Comparison of ENCODE assay signal across 17 cellular contexts in the genomic region with DNA sequence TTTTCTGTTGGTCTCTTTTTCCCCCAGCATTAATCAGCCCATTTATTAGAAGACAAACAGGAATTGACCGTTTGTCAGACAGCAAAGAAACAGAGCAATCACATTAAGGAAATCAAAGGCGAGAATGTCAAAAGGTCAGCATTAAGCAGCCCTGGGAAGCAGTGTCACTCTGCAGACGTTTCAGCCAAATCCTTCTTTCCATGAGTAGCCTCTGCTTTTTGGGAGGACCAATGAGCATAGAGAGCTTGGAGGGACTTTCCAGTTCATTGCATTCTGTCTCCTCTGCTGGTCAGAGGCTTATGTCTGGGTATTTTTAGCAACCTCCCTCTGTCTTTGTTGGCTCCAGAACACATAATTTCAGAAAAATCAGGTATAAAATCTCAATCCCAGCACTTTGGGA.
DNase-seq lines count a peak whose midpoint lies in the region; ATAC-seq and TF ChIP-seq lines count a peak whose summit lies in the region.
"Had no signal": no experiment of that assay in that cellular context is flagged by ENCODE, and none has a peak within 500 bp of the region (broad histone marks: within the 10 kb centered on the region; RNA-seq: fewer than 3 reads in every experiment).

No MANE protein-coding gene starts in this region.

- H3K4me1 ChIP-seq in mesenchymal stem cell (ENCODE audit: control insufficient read depth, insufficient read depth, low read depth, low read length) (no peaks in the 10 kb centered on the region), thoracic aorta (ENCODE audit: control insufficient read depth in 1 of 2, low read depth in 2 of 2) (peaks cover 38 to 66% of the 10 kb centered on the region in 2 donors)

- no peak overlapping the region for H2BK5ac ChIP-seq in mesenchymal stem cell (ENCODE audit: low read depth, low read length, poor library complexity, severe bottlenecking)

- no peak overlapping the region for H4K8ac ChIP-seq in mesenchymal stem cell (ENCODE audit: low read length)

- CTCF ChIA-PET in activated CD8-positive, alpha-beta T cell treated with anti-CD3 and anti-CD28 coated beads, Interleukin-2, amount 10 ng/mL, durations not matched to agents 7 days and 5 days (lab: Charles Lee): no interaction called here

- POLR2A ChIA-PET in activated CD8-positive, alpha-beta T cell treated with anti-CD3 and anti-CD28 coated beads, Interleukin-2, amount 10 ng/mL, durations not matched to agents 7 days and 5 days (lab: Charles Lee): no interaction called here

- H4K91ac ChIP-seq in mesenchymal stem cell (ENCODE audit: low read length): no peak overlapping the region

- H3K4me3 Mint-ChIP-seq in activated CD8-positive, alpha-beta T cell treated with anti-CD3 and anti-CD28 coated beads, Interleukin-2, amount 10 ng/mL, durations not matched to agents 7 days and 5 days: no peak overlapping the region
- H3K4me3 Mint-ChIP-seq: activated CD8-positive, alpha-beta T cell treated with anti-CD3 and anti-CD28 coated beads for 36 hours had no signal

- H3K27me3 ChIP-seq in dorsolateral prefrontal cortex (no peaks in the 10 kb centered on the region), mesenchymal stem cell (ENCODE audit: control insufficient read depth in 1 of 2, insufficient read depth in 1 of 2, low read length in 2 of 2) (no peaks in the 10 kb centered on the region), thoracic aorta (replicated peaks; ENCODE audit: insufficient read depth) (no peaks in the 10 kb centered on the region)
- H3K27me3 ChIP-seq: neutrophil had no signal

- no peak for DNase-seq in Right ventricle myocardium superior
- DNase-seq in cardiac septum (ENCODE audit: low spot score): no peak
- DNase-seq in dorsolateral prefrontal cortex: peak in 1 of 10 donors; percentile 42
- peak; percentile 14 for DNase-seq in mesenchymal stem cell
- no peak for DNase-seq in thoracic aorta (ENCODE audit: low spot score)
- DNase-seq in activated CD8-positive, alpha-beta T cell treated with anti-CD3 and anti-CD28 coated beads, Interleukin-2, amount 10 ng/mL, durations not matched to agents 7 days and 5 days: no peak
- no peak for DNase-seq in HuH-7 (ENCODE audit: low spot score)
- DNase-seq: 8988T; activated CD8-positive, alpha-beta T cell treated with anti-CD3 and anti-CD28 coated beads for 36 hours; GOT3; NCI-H187; NCI-H510A treated with DMSO at 0.1 percent for 48 hours; OCI-M1; trophoblast cell had no signal

- no peak for TF ChIP-seq CTCF in dorsolateral prefrontal cortex (IDR thresholded peaks at IDR 0.05 in 54 of 56, conservative IDR thresholded peaks at IDR 0.05 in 2 of 56; ENCODE audit: low read depth in 1 of 56, partially characterized antibody in 56 of 56)
- TF ChIP-seq CTCF in thoracic aorta (IDR thresholded peaks at IDR 0.05): no peak

- H2AFZ ChIP-seq in mesenchymal stem cell (ENCODE audit: low read depth, low read length): no peak overlapping the region

- H3K4ac ChIP-seq in mesenchymal stem cell (ENCODE audit: low read depth in 1 of 2, low read length in 2 of 2): no peak overlapping the region

- H3K23ac ChIP-seq in mesenchymal stem cell (ENCODE audit: low read length in 2 of 2): no peak overlapping the region

- H3K27ac ChIP-seq in dorsolateral prefrontal cortex (peak overlapping the region in 49 of 59 donors; percentile 7 to 83 (median 59)), mesenchymal stem cell (ENCODE audit: low read length, poor library complexity, severe bottlenecking) (no peak overlapping the region), thoracic aorta (peak overlapping the region in 1 of 2 donors; percentile 37)
- H3K27ac ChIP-seq: neutrophil had no signal

- 3% methylated on average over 3 of the region's 3 CpGs for whole genome bisulfite sequencing in mesenchymal stem cell

- H3K27ac Mint-ChIP-seq in activated CD8-positive, alpha-beta T cell treated with anti-CD3 and anti-CD28 coated beads, Interleukin-2, amount 10 ng/mL, durations not matched to agents 7 days and 5 days: no peak overlapping the region
- H3K27ac Mint-ChIP-seq: activated CD8-positive, alpha-beta T cell treated with anti-CD3 and anti-CD28 coated beads for 36 hours had no signal

- ATAC-seq in Right ventricle myocardium superior (ENCODE audit: poor library complexity): peak; percentile 59
- no peak for ATAC-seq in thoracic aorta (ENCODE audit: insufficient number of reproducible peaks, low FRiP score, low read depth)
- ATAC-seq in activated CD8-positive, alpha-beta T cell treated with anti-CD3 and anti-CD28 coated beads, Interleukin-2, amount 10 ng/mL, durations not matched to agents 7 days and 5 days: no peak
- ATAC-seq in GM18517 (IDR thresholded peaks at IDR 0.05; ENCODE audit: unreplicated experiment): no peak
- ATAC-seq: activated CD8-positive, alpha-beta T cell treated with anti-CD3 and anti-CD28 coated beads for 36 hours; SK-N-SH treated with all-trans-retinoic acid at 6 μM for 48 hours had no signal

- no peak overlapping the region for H3K18ac ChIP-seq in mesenchymal stem cell (ENCODE audit: low read depth in 1 of 2, low read length in 2 of 2)

- H3K9me3 ChIP-seq in mesenchymal stem cell (ENCODE audit: control insufficient read depth, low read length): no peaks in the 10 kb centered on the region
- no peaks in the 10 kb centered on the region for H3K9me3 ChIP-seq in thoracic aorta
- H3K9me3 ChIP-seq: neutrophil had no signal

- no peak overlapping the region for H2BK15ac ChIP-seq in mesenchymal stem cell (ENCODE audit: low read depth, poor library complexity, severe bottlenecking)

- no peak overlapping the region for H2BK12ac ChIP-seq in mesenchymal stem cell (ENCODE audit: low read length in 2 of 2)

- H2BK120ac ChIP-seq in mesenchymal stem cell (ENCODE audit: low read depth, low read length): no peak overlapping the region

- no peaks in the 10 kb centered on the region for H3K36me3 ChIP-seq in mesenchymal stem cell (ENCODE audit: control insufficient read depth in 1 of 2, insufficient read depth in 2 of 2, low read depth in 1 of 2, low read length in 2 of 2)
- no peaks in the 10 kb centered on the region for H3K36me3 ChIP-seq in thoracic aorta
- H3K36me3 ChIP-seq: neutrophil had no signal

- intact Hi-C loops in Right ventricle myocardium superior (cut with DNase I) (no loop called here), cardiac septum (cut with DNase I) (loop anchor here (5.0 to 10.0 kb wide), 3 partner anchors 149 to 481 kb away; a partner anchor contains a TSS), dorsolateral prefrontal cortex (cut with DNase I) (no loop called here)

- H3K4me3 ChIP-seq in dorsolateral prefrontal cortex (peak overlapping the region in 13 of 59 donors; percentile 2 to 50 (median 32)), mesenchymal stem cell (ENCODE audit: insufficient read depth in 1 of 2, low read depth in 1 of 2, low read length in 2 of 2) (peak overlapping the region in 1 of 2 experiments; percentile 46), thoracic aorta (peak overlapping the region; percentile 39)

- H3K79me1 ChIP-seq in mesenchymal stem cell (replicated peaks; ENCODE audit: low read length, poor library complexity, severe bottlenecking): no peaks in the 10 kb centered on the region

- no peak overlapping the region for H3K9ac ChIP-seq in mesenchymal stem cell (ENCODE audit: low read length)

- H3K9me3 Mint-ChIP-seq in activated CD8-positive, alpha-beta T cell treated with anti-CD3 and anti-CD28 coated beads, Interleukin-2, amount 10 ng/mL, durations not matched to agents 7 days and 5 days (ENCODE audit: insufficient read depth): no peaks in the 10 kb centered on the region
- H3K9me3 Mint-ChIP-seq: activated CD8-positive, alpha-beta T cell treated with anti-CD3 and anti-CD28 coated beads for 36 hours had no signal

- no peaks in the 10 kb centered on the region for H3K4me1 Mint-ChIP-seq in activated CD8-positive, alpha-beta T cell treated with anti-CD3 and anti-CD28 coated beads, Interleukin-2, amount 10 ng/mL, durations not matched to agents 7 days and 5 days (ENCODE audit: low read depth)

- no peak overlapping the region for H3K4me2 ChIP-seq in mesenchymal stem cell (ENCODE audit: low read length, poor library complexity, severe bottlenecking)

- H3K36me3 Mint-ChIP-seq in activated CD8-positive, alpha-beta T cell treated with anti-CD3 and anti-CD28 coated beads, Interleukin-2, amount 10 ng/mL, durations not matched to agents 7 days and 5 days (ENCODE audit: low read depth): no peaks in the 10 kb centered on the region

- no peak overlapping the region for H2AK5ac ChIP-seq in mesenchymal stem cell (ENCODE audit: low read length, severe bottlenecking)

- H3K14ac ChIP-seq in mesenchymal stem cell (ENCODE audit: low read length in 2 of 2): no peak overlapping the region

- H3K27me3 Mint-ChIP-seq in activated CD8-positive, alpha-beta T cell treated with anti-CD3 and anti-CD28 coated beads, Interleukin-2, amount 10 ng/mL, durations not matched to agents 7 days and 5 days (ENCODE audit: low read depth): no peaks in the 10 kb centered on the region
- H3K27me3 Mint-ChIP-seq: activated CD8-positive, alpha-beta T cell treated with anti-CD3 and anti-CD28 coated beads for 36 hours had no signal
